2 cellular contexts compared by ENCODE assay signal in the genomic region with DNA sequence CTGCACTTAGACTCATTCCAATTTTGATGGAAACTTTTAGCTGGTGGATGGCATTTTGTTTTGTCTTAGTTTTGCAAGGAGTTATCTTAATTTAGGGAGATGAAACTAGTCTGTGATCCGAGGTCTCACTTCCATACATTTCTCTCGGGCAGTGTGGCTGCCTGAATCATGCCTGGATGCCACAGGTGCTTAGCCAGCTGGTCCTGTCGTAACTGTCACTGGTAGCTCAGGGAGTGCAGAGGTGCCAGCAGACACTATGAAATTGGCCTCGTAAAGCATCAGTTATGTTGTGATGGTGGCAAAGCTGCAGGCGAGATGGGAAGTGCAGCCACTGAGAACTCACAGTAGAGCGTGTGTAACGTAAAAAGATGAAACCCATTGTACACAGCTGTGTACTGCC.
TF ChIP-seq lines count a peak whose summit lies in the region.

No MANE protein-coding gene starts in this region.

TF ChIP-seq in IMR-90, 13 proteins besides CTCF, POLR2A, EP300 and RAD21 (continued from another document):
- TF ChIP-seq, protein P1, sequence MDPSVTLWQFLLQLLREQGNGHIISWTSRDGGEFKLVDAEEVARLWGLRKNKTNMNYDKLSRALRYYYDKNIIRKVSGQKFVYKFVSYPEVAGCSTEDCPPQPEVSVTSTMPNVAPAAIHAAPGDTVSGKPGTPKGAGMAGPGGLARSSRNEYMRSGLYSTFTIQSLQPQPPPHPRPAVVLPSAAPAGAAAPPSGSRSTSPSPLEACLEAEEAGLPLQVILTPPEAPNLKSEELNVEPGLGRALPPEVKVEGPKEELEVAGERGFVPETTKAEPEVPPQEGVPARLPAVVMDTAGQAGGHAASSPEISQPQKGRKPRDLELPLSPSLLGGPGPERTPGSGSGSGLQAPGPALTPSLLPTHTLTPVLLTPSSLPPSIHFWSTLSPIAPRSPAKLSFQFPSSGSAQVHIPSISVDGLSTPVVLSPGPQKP (IDR thresholded peaks at IDR 0.05; ENCODE audit: borderline replicate concordance, low read depth, low read length) = no peak
- TF ChIP-seq RCOR1 (IDR thresholded peaks at IDR 0.05; ENCODE audit: insufficient replicate concordance, low read length) (no peak), MAZ (IDR thresholded peaks at IDR 0.05; ENCODE audit: borderline replicate concordance, low read depth, low read length) (no peak), CHD1 (IDR thresholded peaks at IDR 0.05; ENCODE audit: low read depth, low read length) (no peak), FOS (IDR thresholded peaks at IDR 0.05; ENCODE audit: low read depth, low read length) (no peak), MAFK (IDR thresholded peaks at IDR 0.05; ENCODE audit: low read depth, low read length) (no peak), RFX5 (IDR thresholded peaks at IDR 0.05; ENCODE audit: low read depth, low read length) (no peak), MXI1 (IDR thresholded peaks at IDR 0.05; ENCODE audit: borderline replicate concordance, low read depth, low read length) (no peak), BHLHE40 (IDR thresholded peaks at IDR 0.05; ENCODE audit: low read depth, low read length) (no peak)
- TF ChIP-seq, protein P2, sequence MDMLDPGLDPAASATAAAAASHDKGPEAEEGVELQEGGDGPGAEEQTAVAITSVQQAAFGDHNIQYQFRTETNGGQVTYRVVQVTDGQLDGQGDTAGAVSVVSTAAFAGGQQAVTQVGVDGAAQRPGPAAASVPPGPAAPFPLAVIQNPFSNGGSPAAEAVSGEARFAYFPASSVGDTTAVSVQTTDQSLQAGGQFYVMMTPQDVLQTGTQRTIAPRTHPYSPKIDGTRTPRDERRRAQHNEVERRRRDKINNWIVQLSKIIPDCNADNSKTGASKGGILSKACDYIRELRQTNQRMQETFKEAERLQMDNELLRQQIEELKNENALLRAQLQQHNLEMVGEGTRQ (IDR thresholded peaks at IDR 0.05; ENCODE audit: low read depth, low read length) = no peak

TF ChIP-seq in HepG2, 621 proteins besides CTCF, POLR2A, EP300 and RAD21 (continued from another document):
- no peak for TF ChIP-seq TBX2 (CRISPR knock-in tag; IDR thresholded peaks at IDR 0.05; ENCODE audit: borderline replicate concordance)
- no peak for TF ChIP-seq ZNF784 (CRISPR knock-in tag; IDR thresholded peaks at IDR 0.05; ENCODE audit: borderline replicate concordance)
- TF ChIP-seq TCF12 (IDR thresholded peaks at IDR 0.05) = no peak
- TF ChIP-seq TCF12 (CRISPR knock-in tag; IDR thresholded peaks at IDR 0.05) = no peak
